ENCODE assay signal across 11 cellular contexts in the genomic region with DNA sequence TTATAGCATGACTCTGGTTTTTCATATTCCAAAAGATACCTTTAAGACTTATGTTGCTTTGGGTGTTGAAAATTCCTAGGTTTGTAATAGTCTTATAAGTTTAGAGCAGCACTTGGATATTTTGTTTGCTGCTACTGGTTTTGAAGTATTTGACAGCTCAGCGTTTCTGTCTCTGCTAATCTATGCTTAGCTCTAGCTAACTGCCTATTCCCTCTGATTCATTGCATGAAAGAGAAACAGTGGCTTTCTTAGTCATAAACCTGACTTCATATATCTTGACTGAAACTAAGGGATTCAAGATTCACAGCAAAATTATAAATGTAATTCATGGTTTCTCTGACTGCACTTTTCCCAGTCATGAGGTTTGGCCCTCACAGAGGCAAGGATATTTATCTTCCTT. TPM values are rescaled to one million over a fixed set of nuclear protein-coding genes. Genes with fewer than 3 reads are reported as not detected.
DNase-seq lines count a peak whose midpoint lies in the region; ATAC-seq, FAIRE-seq and TF ChIP-seq lines count a peak whose summit lies in the region.
"Had no signal": no experiment of that assay in that cellular context is flagged by ENCODE, and none has a peak within 500 bp of the region (broad histone marks: within the 10 kb centered on the region; RNA-seq: fewer than 3 reads in every experiment).

No MANE protein-coding gene starts in this region.

- no peak overlapping the region for H4K5ac ChIP-seq in IMR-90 (ENCODE audit: low read depth, low read length)
- no peak overlapping the region for H4K5ac ChIP-seq in H1 (ENCODE audit: insufficient read length, low read depth, low read length)

- no CpG with 5 or more reads among the region's 1 CpG for whole genome bisulfite sequencing in IMR-90 (ENCODE audit: extremely low coverage in 2 of 2, insufficient read length in 1 of 2), 2 experiments
- 82% methylated on average over 1 of the region's 1 CpG; no CpG with 5 or more reads in 1 of the 2 experiments for WGBS in H1 (ENCODE audit: extremely low coverage in 1 of 2, insufficient coverage in 1 of 2, insufficient read length in 1 of 2, insufficient replicate concordance in 2 of 2, low coverage in 1 of 2, low lambda C conversion rate in 2 of 2, missing lambda C conversion rate in 1 of 2), 2 experiments

- no peak overlapping the region for H2BK5ac ChIP-seq in IMR-90 (ENCODE audit: low read depth, low read length, poor library complexity, severe bottlenecking)
- H2BK5ac ChIP-seq in H1 (ENCODE audit: low read depth, low read length): no peak overlapping the region

- H4K20me1 ChIP-seq in IMR-90 (ENCODE audit: insufficient read depth, low read length) (no peaks in the 10 kb centered on the region), H1 (replicated peaks in 1 of 2; ENCODE audit: control insufficient read depth in 1 of 2, insufficient read depth in 2 of 2, low read length in 2 of 2) (no peaks in the 10 kb centered on the region)

- DNase-seq in activated naive CD4-positive, alpha-beta T cell treated with anti-CD3 and anti-CD28 coated beads, Interleukin-2, amount 50 U/mL, for 16 hours: peak; percentile 16
- no peak for DNase-seq in activated naive CD4-positive, alpha-beta T cell (lab: John Stamatoyannopoulos, UW)
- DNase-seq in IMR-90: peak; percentile 80
- no peak for DNase-seq in H1 (ENCODE audit: low read depth in 1 of 2, low spot score in 2 of 2)
- DNase-seq in stromal cell of bone marrow (ENCODE audit: low read depth): peak; percentile 84
- no peak for DNase-seq in NCI-H1105 (lab: John Stamatoyannopoulos, UW)
- DNase-seq in dorsolateral prefrontal cortex: no peak
- DNase-seq in A673 (ENCODE audit: low spot score): no peak
- DNase-seq: C1 segment of cervical spinal cord, heart left ventricle, KBM-7 had no signal

- H3K4me1 ChIP-seq in IMR-90 (ENCODE audit: control insufficient read depth, insufficient read depth, low read length) (peaks cover 2% of the 10 kb centered on the region; the same call in 1 of the 2 replicates), H1 (replicated peaks in 1 of 4; ENCODE audit: control insufficient read depth in 3 of 4, insufficient read depth in 4 of 4, low read length in 3 of 4) (no peaks in the 10 kb centered on the region), A673 (ENCODE audit: insufficient read depth, low read length, poor library complexity, severe bottlenecking) (peaks cover 4% of the 10 kb centered on the region)
- H3K4me1 ChIP-seq: heart left ventricle had no signal

- H3K4me3 ChIP-seq in IMR-90 (ENCODE audit: insufficient read depth, low read depth, low read length) (no peak overlapping the region), H1 (ENCODE audit: extremely low read depth in 1 of 4, insufficient read depth in 2 of 4, low read depth in 3 of 4, low read length in 4 of 4) (no peak overlapping the region), dorsolateral prefrontal cortex (no peak overlapping the region), A673 (ENCODE audit: low read depth, low read length, poor library complexity, severe bottlenecking) (no peak overlapping the region)
- H3K4me3 ChIP-seq: heart left ventricle had no signal

- TF ChIP-seq POLR2A in IMR-90 (IDR thresholded peaks at IDR 0.05; ENCODE audit: low read depth, low read length) (no peak), H1 (IDR thresholded peaks at IDR 0.05; ENCODE audit: control extremely low read depth in 1 of 2, low read depth in 2 of 2, low read length in 2 of 2) (no peak)

- H3K79me2 ChIP-seq in H1 (ENCODE audit: control insufficient read depth in 1 of 2, insufficient read depth in 2 of 2, low read length in 2 of 2): no peaks in the 10 kb centered on the region

- no peaks in the 10 kb centered on the region for H3K23me2 ChIP-seq in H1 (ENCODE audit: low read depth, low read length)

- TF ChIP-seq EP300 in H1 (IDR thresholded peaks at IDR 0.05; ENCODE audit: borderline replicate concordance in 1 of 2, low read depth in 2 of 2, low read length in 2 of 2): no peak

- no peak for FAIRE-seq in H1 (lab: Jason Lieb, UNC)

- no peak overlapping the region for H2AK9ac ChIP-seq in IMR-90 (replicated peaks; ENCODE audit: low read depth, low read length, poor library complexity)

- no peak overlapping the region for H2AK5ac ChIP-seq in IMR-90 (ENCODE audit: low read depth, low read length)
- H2AK5ac ChIP-seq in H1 (ENCODE audit: low read depth, low read length): no peak overlapping the region

- no peak overlapping the region for H2BK12ac ChIP-seq in H1 (ENCODE audit: low read depth, low read length)

- no peak for TF ChIP-seq RAD21 in IMR-90 (IDR thresholded peaks at IDR 0.05; ENCODE audit: low read length)
- no peak for TF ChIP-seq RAD21 in H1 (IDR thresholded peaks at IDR 0.05 in 1 of 2, conservative IDR thresholded peaks at IDR 0.05 in 1 of 2; ENCODE audit: low read depth in 2 of 2, low read length in 2 of 2)

- H3K4me2 ChIP-seq in IMR-90 (ENCODE audit: low read depth, low read length) (peak overlapping the region; percentile 31; the same call in 1 of the 2 replicates), H1 (ENCODE audit: insufficient read depth in 1 of 2, low read depth in 2 of 2, low read length in 2 of 2) (no peak overlapping the region)

- H3K14ac ChIP-seq in IMR-90 (replicated peaks; ENCODE audit: low read depth, low read length): no peak overlapping the region
- no peak overlapping the region for H3K14ac ChIP-seq in H1 (ENCODE audit: insufficient read length)

- no peaks in the 10 kb centered on the region for H3K79me1 ChIP-seq in IMR-90 (ENCODE audit: low read depth in 1 of 2, low read length in 2 of 2)
- no peaks in the 10 kb centered on the region for H3K79me1 ChIP-seq in H1 (ENCODE audit: low read depth, low read length)

- H2BK15ac ChIP-seq in IMR-90 (ENCODE audit: low read depth, low read length): no peak overlapping the region
- no peak overlapping the region for H2BK15ac ChIP-seq in H1 (ENCODE audit: low read length)

- dilution Hi-C loops in IMR-90 (cut with HindIII; ENCODE audit: low sequenced_read_pairs, unreplicated experiment): no loop called here

- H4K8ac ChIP-seq in IMR-90 (ENCODE audit: low read depth in 2 of 2, low read length in 2 of 2) (no peak overlapping the region), H1 (ENCODE audit: extremely low read depth, insufficient read depth, low read length) (no peak overlapping the region)

- peak; percentile 93 for ATAC-seq in IMR-90 (ENCODE audit: low read depth)
- ATAC-seq: heart left ventricle had no signal

- H3K9me3 ChIP-seq in IMR-90 (ENCODE audit: control insufficient read depth, insufficient read depth, low read length) (no peaks in the 10 kb centered on the region), H1 (ENCODE audit: insufficient read depth in 2 of 2, low read depth in 1 of 2, low read length in 1 of 2) (no peaks in the 10 kb centered on the region), A673 (ENCODE audit: low read depth, low read length, poor library complexity, severe bottlenecking) (no peaks in the 10 kb centered on the region)
- H3K9me3 ChIP-seq: heart left ventricle had no signal

- no peak overlapping the region for H4K91ac ChIP-seq in IMR-90 (ENCODE audit: insufficient read depth, low read depth, low read length)
- H4K91ac ChIP-seq in H1 (replicated peaks; ENCODE audit: insufficient read length, low read length): no peak overlapping the region

- POLR2A ChIA-PET in IMR-90 (lab: Charles Lee; ENCODE audit: unreplicated experiment) (no interaction called here), H1 (lab: Charles Lee; ENCODE audit: partially characterized antibody) (no interaction called here), A673 (lab: Charles Lee; ENCODE audit: low non-redundant PET) (no interaction called here)

- H3K9me1 ChIP-seq in IMR-90 (ENCODE audit: insufficient read depth, low read length): no peaks in the 10 kb centered on the region

- intact Hi-C loops in IMR-90 (cut with micrococcal nuclease): no loop called here
- intact Hi-C loops in dorsolateral prefrontal cortex (cut with DNase I): no loop called here
- intact Hi-C loops in A673 (cut with micrococcal nuclease; ENCODE audit: unreplicated experiment): no loop called here

- no peak overlapping the region for H3K4ac ChIP-seq in IMR-90 (ENCODE audit: low read depth, low read length)
- no peak overlapping the region for H3K4ac ChIP-seq in H1 (replicated peaks; ENCODE audit: insufficient read length, low read depth, low read length)

- no peaks in the 10 kb centered on the region for H3K27me3 ChIP-seq in IMR-90 (ENCODE audit: control insufficient read depth, insufficient read depth, low read length)
- no peaks in the 10 kb centered on the region for H3K27me3 ChIP-seq in H1 (replicated peaks in 1 of 4; ENCODE audit: control insufficient read depth in 3 of 4, extremely low read depth in 1 of 4, insufficient read depth in 3 of 4, low read length in 3 of 4)
- no peaks in the 10 kb centered on the region for H3K27me3 ChIP-seq in dorsolateral prefrontal cortex
- H3K27me3 ChIP-seq in A673 (replicated peaks; ENCODE audit: insufficient read depth, low read depth, low read length, poor library complexity): no peaks in the 10 kb centered on the region
- H3K27me3 ChIP-seq: heart left ventricle had no signal

- CTCF ChIA-PET in IMR-90 (lab: Yijun Ruan, JAX) (interaction anchor here (0.7 to 2.4 kb wide), 2 partner anchors 8 to 10 kb away, joined by 3 to 7 read pairs; no protein-coding TSS in a partner anchor), H1 (lab: Charles Lee; ENCODE audit: partially characterized antibody) (interaction anchor here (0.8 to 1.0 kb wide), 2 partner anchors 8 to 236 kb away, joined by 3 to 4 read pairs; no protein-coding TSS in a partner anchor), A673 (lab: Charles Lee) (no interaction called here)

- H3K23ac ChIP-seq in IMR-90 (ENCODE audit: low read depth, low read length) (no peak overlapping the region), H1 (ENCODE audit: insufficient read length) (no peak overlapping the region)

- no TSS peak for BruUV-seq in IMR-90 (replicated peaks; lab: Mats Ljungman, UMichigan)
- BruUV-seq in A673 (replicated peaks; lab: Mats Ljungman, UMichigan): no TSS peak

- H3K18ac ChIP-seq in IMR-90 (ENCODE audit: low read depth, low read length) (no peak overlapping the region), H1 (ENCODE audit: extremely low read depth, low read length) (no peak overlapping the region)

- no peaks in the 10 kb centered on the region for H3K36me3 ChIP-seq in IMR-90 (ENCODE audit: control insufficient read depth, insufficient read depth, low read length)
- no peaks in the 10 kb centered on the region for H3K36me3 ChIP-seq in H1 (ENCODE audit: control insufficient read depth in 2 of 4, insufficient read depth in 4 of 4, low read length in 3 of 4)
- no peaks in the 10 kb centered on the region for H3K36me3 ChIP-seq in A673 (ENCODE audit: insufficient read depth, low read length, poor library complexity, severe bottlenecking)
- H3K36me3 ChIP-seq: heart left ventricle had no signal

- TF ChIP-seq CTCF in IMR-90 (conservative IDR thresholded peaks at IDR 0.05; ENCODE audit: low read depth, low read length) (no peak), H1 (IDR thresholded peaks at IDR 0.05; ENCODE audit: control extremely low read depth in 1 of 3, insufficient read depth in 1 of 3, low read depth in 1 of 3, low read length in 3 of 3) (no peak), dorsolateral prefrontal cortex (IDR thresholded peaks at IDR 0.05 in 54 of 56, conservative IDR thresholded peaks at IDR 0.05 in 2 of 56; ENCODE audit: low read depth in 1 of 56, partially characterized antibody in 56 of 56) (no peak), A673 (conservative IDR thresholded peaks at IDR 0.05; ENCODE audit: low read depth, low read length) (no peak)

- no peak overlapping the region for H2AFZ ChIP-seq in IMR-90 (replicated peaks; ENCODE audit: low read length, poor library complexity)
- no peak overlapping the region for H2AFZ ChIP-seq in H1 (ENCODE audit: low read length)

- H3K9ac ChIP-seq in IMR-90 (ENCODE audit: low read depth, low read length): no peak overlapping the region
- H3K9ac ChIP-seq in H1 (replicated peaks in 1 of 4; ENCODE audit: extremely low read depth in 1 of 4, low read depth in 3 of 4, low read length in 3 of 4): no peak overlapping the region

- H3K56ac ChIP-seq in IMR-90 (ENCODE audit: extremely low read depth, insufficient read depth, low read length) (no peak overlapping the region), H1 (replicated peaks; ENCODE audit: insufficient read length, low read depth, low read length) (no peak overlapping the region)

- H2BK20ac ChIP-seq in IMR-90 (ENCODE audit: low read depth, low read length): no peak overlapping the region
- H2BK20ac ChIP-seq in H1 (ENCODE audit: low read length): no peak overlapping the region

- in situ Hi-C loops in IMR-90 (cut with MboI; ENCODE audit: low sequenced_read_pairs): no loop called here

- no peak overlapping the region for H3K27ac ChIP-seq in IMR-90 (ENCODE audit: insufficient read depth, low read length)
- no peak overlapping the region for H3K27ac ChIP-seq in H1 (ENCODE audit: low read depth, low read length)
- H3K27ac ChIP-seq in dorsolateral prefrontal cortex: no peak overlapping the region
- no peak overlapping the region for H3K27ac ChIP-seq in A673 (ENCODE audit: low read depth, low read length, poor library complexity, severe bottlenecking)
- H3K27ac ChIP-seq: heart left ventricle had no signal

- H2BK120ac ChIP-seq in IMR-90 (ENCODE audit: low read depth, low read length): no peak overlapping the region
- H2BK120ac ChIP-seq in H1 (replicated peaks; ENCODE audit: low read depth, low read length): no peak overlapping the region

RNA-seq across cellular contexts. Expression of gene ANXA1, which starts 35.6 kb away (rescaled TPM):
- total RNA-seq in IMR-90 (2012; rRNA removed): 583 and 637 TPM in 2 replicates
- 465 and 520 TPM in 2 replicates for polyA plus RNA-seq in IMR-90 (2012; rRNA removed)
- 66.9 and 122 TPM in 2 replicates for polyA plus RNA-seq in IMR-90 (2012; cell fraction: cytosol; rRNA removed)
- 22.6 and 233 TPM in 2 replicates for polyA plus RNA-seq in IMR-90 (2012; cell fraction: nucleus; rRNA removed; ENCODE audit: low replicate concordance)
- total RNA-seq in H1 (2021; fragmentation: NEBNext Ultra II Directional; extraction: Animal tissue kit (Norgen Biotek cat#: 25700)): 5.7 and 6.7 TPM in 2 replicates
- polyA plus RNA-seq in H1 (2011; rRNA removed): 0.50 and 0.71 TPM in 2 replicates
- 1.5 TPM for polyA plus RNA-seq in H1 (2011; cell fraction: cytosol; rRNA removed)
- polyA plus RNA-seq in H1 (2011; cell fraction: nucleus; rRNA removed): 0.23 TPM
- 1.5 to 5.3 TPM (median 2.6 TPM) in 4 replicates for polyA plus RNA-seq in H1 (2012, experiment 1 of 2)
- 0.62 TPM for polyA plus RNA-seq in H1 (2012, experiment 2 of 2)
- polyA plus RNA-seq in H1 (2013, experiment 1 of 2): 12.3 TPM
- polyA plus RNA-seq in H1 (2013, experiment 2 of 2): 12.5 TPM
- polyA minus RNA-seq in H1 (2011; rRNA and poly(A)+ RNA removed): 1.3 and 2.0 TPM in 2 replicates
- polyA minus RNA-seq in H1 (2011; cell fraction: cytosol; rRNA and poly(A)+ RNA removed): 3.4 TPM
- polyA minus RNA-seq in H1 (2011; cell fraction: nucleus; rRNA and poly(A)+ RNA removed): 3.2 TPM
- 10 to 100 TPM in 111 of 120 experiments, 1 to 10 TPM in 9; 8.2 to 56.0 (median 17.2) TPM for total RNA-seq in dorsolateral prefrontal cortex
- 338 and 430 TPM in 2 replicates for total RNA-seq in A673 (2021)

Comparison
In these comparisons a context has a peak if more than half of its experiments do, and no peak if none do; other contexts are left out.
1. DNase-seq: peak in activated naive CD4-positive, alpha-beta T cell treated with anti-CD3 and anti-CD28 coated beads, Interleukin-2, amount 50 U/mL, for 16 hours (single experiment), IMR-90 (single experiment) and stromal cell of bone marrow (single experiment); none in activated naive CD4-positive, alpha-beta T cell (0 of 4), H1 (0 of 2), NCI-H1105 (single experiment), dorsolateral prefrontal cortex (0 of 10) and A673 (single experiment).